24 cellular contexts compared by ENCODE assay signal in genomic region chrX:138921031-138921430, GRCh38.
"Had no signal": no experiment of that assay in that cellular context is flagged by ENCODE, and none has a peak within 500 bp of the region (broad histone marks: within the 10 kb centered on the region; RNA-seq: fewer than 3 reads in every experiment).

No MANE protein-coding gene starts in this region.

- H3K9me3 ChIP-seq: neutrophil, pancreas, prostate gland, right lobe of liver, sigmoid colon, stomach, thoracic aorta, thyroid gland, tibial nerve, upper lobe of left lung, vagina had no signal

- FAIRE-seq: pancreas, small intestine, urothelium cell line had no signal

- H3K27me3 ChIP-seq: neural progenitor cell, neutrophil, pancreas, right lobe of liver, sigmoid colon, stomach, tibial nerve, upper lobe of left lung, vagina had no signal

- H3K9ac ChIP-seq: neural progenitor cell had no signal

- H2AFZ ChIP-seq: neural progenitor cell had no signal

- DNase-seq: natural killer cell; nucleus accumbens; pancreas; right cardiac atrium; right lobe of liver; sigmoid colon; small intestine; stimulated activated CD4-positive, alpha-beta T cell treated with anti-CD3 and anti-CD28 coated beads, Interleukin-15, amount 100 ng/mL, for 24 hours; stimulated activated CD4-positive, alpha-beta T cell treated with anti-CD3 and anti-CD28 coated beads, Interleukin-2, amount 100 ng/mL, for 24 hours; stimulated activated CD4-positive, alpha-beta T cell treated with anti-CD3 and anti-CD28 coated beads, Interleukin-2, amount 100 ng/mL, for 48 hours; stimulated activated CD4-positive, alpha-beta T cell treated with anti-CD3 and anti-CD28 coated beads, Interleukin-4, amount 100 ng/mL, for 24 hours; stimulated activated naive B cell treated with anti-CD40 and anti-IgM and Interleukin-4, amounts not matched to agents 10 μg/mL and 1 μg/mL and 100 μg/mL, for 72 hours; stimulated activated naive CD4-positive, alpha-beta T cell treated with Interleukin-2 at 50 U/mL for 16 hours; stomach; thyroid gland; trophoblast cell; upper lobe of left lung had no signal

- H3K36me3 ChIP-seq: neural progenitor cell, neutrophil, pancreas, prostate gland, right lobe of liver, sigmoid colon, stomach, thoracic aorta, thyroid gland, tibial nerve, upper lobe of left lung, vagina had no signal

- H3K4me3 ChIP-seq: neural progenitor cell, pancreas, prostate gland, right lobe of liver, sigmoid colon, stomach, thoracic aorta, thyroid gland, tibial nerve, upper lobe of left lung, vagina had no signal

- H3K27ac ChIP-seq: neural progenitor cell, neutrophil, pancreas, prostate gland, right lobe of liver, sigmoid colon, stomach, thoracic aorta, thyroid gland, tibial nerve, upper lobe of left lung, vagina had no signal

- H3K4me1 ChIP-seq: neural progenitor cell, pancreas, prostate gland, right lobe of liver, sigmoid colon, stomach, thyroid gland, tibial nerve, upper lobe of left lung, vagina had no signal

- H3K4me2 ChIP-seq: neural progenitor cell had no signal
